In genomic region chr1:167714098-167714850, GRCh38 we compare ENCODE assay signal across 8 cellular contexts. TPM values are rescaled to one million over a fixed set of nuclear protein-coding genes. Genes with fewer than 3 reads are reported as not detected.
DNase-seq lines count a peak whose midpoint lies in the region; ATAC-seq and TF ChIP-seq lines count a peak whose summit lies in the region.

No MANE protein-coding gene starts in this region.

- peak overlapping the region; percentile 28 for H3K27ac ChIP-seq in cardiac muscle cell

- H3K36me3 ChIP-seq in cardiac muscle cell, result no peaks in the 10 kb centered on the region

- H3K4me1 ChIP-seq in cardiac muscle cell (ENCODE audit: low read depth), result no peaks in the 10 kb centered on the region

- no peaks in the 10 kb centered on the region for H3K9me3 ChIP-seq in cardiac muscle cell (ENCODE audit: low read depth)

- TF ChIP-seq CTCF in cardiac muscle cell (IDR thresholded peaks at IDR 0.05; ENCODE audit: low read depth, low read length), result no peak
- no peak for TF ChIP-seq CTCF in type B pancreatic cell (conservative IDR thresholded peaks at IDR 0.05)

- peaks cover 4% of the 10 kb centered on the region for H3K9me3 Mint-ChIP-seq in activated naive CD8-positive, alpha-beta T cell treated with anti-CD3 and anti-CD28 coated beads for 36 hours
- no peaks in the 10 kb centered on the region for H3K9me3 Mint-ChIP-seq in type B pancreatic cell

- H3K36me3 Mint-ChIP-seq in activated naive CD8-positive, alpha-beta T cell treated with anti-CD3 and anti-CD28 coated beads for 36 hours, result peaks cover 7% of the 10 kb centered on the region
- peaks cover 3% of the 10 kb centered on the region for H3K36me3 Mint-ChIP-seq in type B pancreatic cell

- no peaks in the 10 kb centered on the region for H3K27me3 ChIP-seq in cardiac muscle cell

- ATAC-seq in HG02623 (IDR thresholded peaks at IDR 0.05; ENCODE audit: unreplicated experiment), result peak; percentile 53

- peak overlapping the region; percentile 88 for H3K4me3 Mint-ChIP-seq in activated naive CD8-positive, alpha-beta T cell treated with anti-CD3 and anti-CD28 coated beads for 36 hours
- H3K4me3 Mint-ChIP-seq in type B pancreatic cell, result peak overlapping the region; percentile 97

- H3K4me3 ChIP-seq in cardiac muscle cell, result peak overlapping the region; percentile 80

- H3K27ac Mint-ChIP-seq in activated naive CD8-positive, alpha-beta T cell treated with anti-CD3 and anti-CD28 coated beads for 36 hours, result peak overlapping the region; percentile 97
- H3K27ac Mint-ChIP-seq in type B pancreatic cell, result peak overlapping the region; percentile 95

- peak; percentile 90 for DNase-seq in NCI-H1092 treated with DMSO at 0.1 percent for 48 hours (lab: John Stamatoyannopoulos, UW)
- peak; percentile 93 for DNase-seq in SKM-1 (lab: John Stamatoyannopoulos, UW; ENCODE audit: unreplicated experiment)
- peak; percentile 84 for DNase-seq in activated naive CD8-positive, alpha-beta T cell treated with anti-CD3 and anti-CD28 coated beads for 36 hours
- DNase-seq in cardiac muscle cell (ENCODE audit: low read depth in 1 of 2, low spot score in 1 of 2), result peak; percentile 86 to 91
- DNase-seq in pons (ENCODE audit: low spot score), result peak; percentile 91
- peak; percentile 93 for DNase-seq in type B pancreatic cell (ENCODE audit: extremely low spot score, unreplicated experiment)

- peak; percentile 29 for TF ChIP-seq POLR2A in GM10847 (IDR thresholded peaks at IDR 0.05; ENCODE audit: extremely low read depth, insufficient read length)

- H3K27me3 Mint-ChIP-seq in activated naive CD8-positive, alpha-beta T cell treated with anti-CD3 and anti-CD28 coated beads for 36 hours, result peaks cover 11% of the 10 kb centered on the region
- H3K27me3 Mint-ChIP-seq in type B pancreatic cell, result peaks cover 24% of the 10 kb centered on the region

- H3K4me1 Mint-ChIP-seq in activated naive CD8-positive, alpha-beta T cell treated with anti-CD3 and anti-CD28 coated beads for 36 hours, result peaks cover 37% of the 10 kb centered on the region
- peaks cover 8% of the 10 kb centered on the region for H3K4me1 Mint-ChIP-seq in type B pancreatic cell (ENCODE audit: unreplicated experiment)

RNA-seq across cellular contexts. Expression of gene MPZL1, which starts 7.5 kb away (rescaled TPM):
- total RNA-seq in activated naive CD8-positive, alpha-beta T cell treated with anti-CD3 and anti-CD28 coated beads for 36 hours, result 10 to 100 TPM; 15.9 to 17.3 TPM
- total RNA-seq in cardiac muscle cell (65.0 and 107 TPM in 2 replicates), type B pancreatic cell (ENCODE audit: low replicate concordance) (93.8 and 103 TPM in 2 replicates)
- 114 and 136 TPM in 2 replicates for polyA plus RNA-seq in cardiac muscle cell

Comparison
In these comparisons a context has a peak if more than half of its experiments do, and no peak if none do; other contexts are left out.
1. Peak in every context shown above with its lines: DNase-seq, ATAC-seq, H3K4me3 ChIP-seq and H3K27ac ChIP-seq.